7 cellular contexts compared by ENCODE assay signal in genomic region chr19:52335768-52336116, GRCh38. TPM values are rescaled to one million over a fixed set of nuclear protein-coding genes. Genes with fewer than 3 reads are reported as not detected.
A peak's percentile ranks its signal among the peaks of the same experiment; 100 is the strongest.
DNase-seq lines count a peak whose midpoint lies in the region; ATAC-seq, FAIRE-seq and TF ChIP-seq lines count a peak whose summit lies in the region.

No MANE protein-coding gene starts in this region.

- peaks cover 11% of the 10 kb centered on the region for H3K4me1 Mint-ChIP-seq in activated naive CD8-positive, alpha-beta T cell treated with anti-CD3 and anti-CD28 coated beads, Interleukin-2, amount 10 ng/mL, durations not matched to agents 7 days and 5 days

- POLR2A ChIA-PET in activated naive CD8-positive, alpha-beta T cell treated with anti-CD3 and anti-CD28 coated beads, Interleukin-2, amount 10 ng/mL, durations not matched to agents 7 days and 5 days (lab: Charles Lee), result interaction anchor here (1.0 to 2.2 kb wide), 3 partner anchors 29 to 823 kb away, joined by 3 to 15 read pairs (median 3); partner anchors contain the start of genes ZNF347 and ZNF880

- H3K36me3 Mint-ChIP-seq in activated naive CD8-positive, alpha-beta T cell treated with anti-CD3 and anti-CD28 coated beads, Interleukin-2, amount 10 ng/mL, durations not matched to agents 7 days and 5 days, result peaks cover 28% of the 10 kb centered on the region

- ATAC-seq in HG02970 (IDR thresholded peaks at IDR 0.05; ENCODE audit: low FRiP score, unreplicated experiment), result peak; percentile 25
- ATAC-seq in activated naive CD8-positive, alpha-beta T cell treated with anti-CD3 and anti-CD28 coated beads, Interleukin-2, amount 10 ng/mL, durations not matched to agents 7 days and 5 days (ENCODE audit: low read depth), result peak; percentile 55
- no peak for ATAC-seq in GM19467 (IDR thresholded peaks at IDR 0.05; ENCODE audit: unreplicated experiment)
- ATAC-seq in left lobe of liver, result no peak

- peak overlapping the region; percentile 91 for H3K4me3 Mint-ChIP-seq in activated naive CD8-positive, alpha-beta T cell treated with anti-CD3 and anti-CD28 coated beads, Interleukin-2, amount 10 ng/mL, durations not matched to agents 7 days and 5 days

- H3K27ac Mint-ChIP-seq in activated naive CD8-positive, alpha-beta T cell treated with anti-CD3 and anti-CD28 coated beads, Interleukin-2, amount 10 ng/mL, durations not matched to agents 7 days and 5 days, result peak overlapping the region; percentile 95

- H3K4me1 ChIP-seq in kidney (ENCODE audit: control insufficient read depth in 1 of 2, insufficient read depth in 1 of 2, low read depth in 1 of 2, low read length in 2 of 2), result peaks cover 0 to 2% of the 10 kb centered on the region in 2 donors

- H3K9ac ChIP-seq in kidney (ENCODE audit: low read length in 2 of 2), result peak overlapping the region in 1 of 2 donors; percentile 51

- H3K27me3 Mint-ChIP-seq in activated naive CD8-positive, alpha-beta T cell treated with anti-CD3 and anti-CD28 coated beads, Interleukin-2, amount 10 ng/mL, durations not matched to agents 7 days and 5 days, result no peaks in the 10 kb centered on the region

- H3K36me3 ChIP-seq in kidney (ENCODE audit: control insufficient read depth in 1 of 2, insufficient read depth in 2 of 2, low read length in 2 of 2), result peaks cover 0 to 4% of the 10 kb centered on the region in 2 donors

- TF ChIP-seq CTCF in kidney (IDR thresholded peaks at IDR 0.05; ENCODE audit: borderline replicate concordance, extremely low read depth, insufficient read depth), result peak; percentile 3

- peak overlapping the region; percentile 86 to 89 for H3K4me3 ChIP-seq in kidney (ENCODE audit: low read length in 2 of 2)

- DNase-seq in activated naive CD8-positive, alpha-beta T cell treated with anti-CD3 and anti-CD28 coated beads, Interleukin-2, amount 10 ng/mL, durations not matched to agents 7 days and 5 days, result no peak
- DNase-seq in kidney, result no peak
- no peak for DNase-seq in substantia nigra (lab: John Stamatoyannopoulos, UW)
- DNase-seq in NCI-H1048 (lab: John Stamatoyannopoulos, UW), result no peak
- no peak for DNase-seq in left lobe of liver (ENCODE audit: low spot score)

- peaks cover 21% of the 10 kb centered on the region for H3K9me3 Mint-ChIP-seq in activated naive CD8-positive, alpha-beta T cell treated with anti-CD3 and anti-CD28 coated beads, Interleukin-2, amount 10 ng/mL, durations not matched to agents 7 days and 5 days

- intact Hi-C loops in kidney (cut with DNase I), result no loop called here

- peaks cover 16 to 28% of the 10 kb centered on the region in 2 donors for H3K9me3 ChIP-seq in kidney (ENCODE audit: control insufficient read depth in 1 of 2, low read length in 2 of 2)

- no peak overlapping the region for H3K27ac ChIP-seq in kidney (ENCODE audit: low read depth in 2 of 2, low read length in 2 of 2)
- peak overlapping the region; percentile 75 for H3K27ac ChIP-seq in substantia nigra (ENCODE audit: low read depth, low read length, poor library complexity, severe bottlenecking)

- no peak for FAIRE-seq in kidney (lab: Jason Lieb, UNC)

RNA-seq across cellular contexts. Expression of gene ZNF610, which starts 0.3 kb away (rescaled TPM):
- 1 to 10 TPM; 3.3 to 3.9 TPM for total RNA-seq in activated naive CD8-positive, alpha-beta T cell treated with anti-CD3 and anti-CD28 coated beads, Interleukin-2, amount 10 ng/mL, durations not matched to agents 7 days and 5 days
- 4.9 TPM for total RNA-seq in kidney
- polyA plus RNA-seq in kidney (ENCODE audit: insufficient read depth, low read depth, low replicate concordance), result 4.2 TPM
- total RNA-seq in left lobe of liver, result not detected

RNA-seq across cellular contexts. Expression of gene ZNF880, which starts 34.0 kb away (rescaled TPM):
- 10 to 100 TPM; 30.1 to 31.1 TPM for total RNA-seq in activated naive CD8-positive, alpha-beta T cell treated with anti-CD3 and anti-CD28 coated beads, Interleukin-2, amount 10 ng/mL, durations not matched to agents 7 days and 5 days
- total RNA-seq in kidney (27.2 TPM), left lobe of liver (0.70 TPM)
- 10.9 TPM for polyA plus RNA-seq in kidney (ENCODE audit: insufficient read depth, low read depth, low replicate concordance)

RNA-seq across cellular contexts. Expression of gene ZNF480, which starts 38.8 kb away (rescaled TPM):
- total RNA-seq in activated naive CD8-positive, alpha-beta T cell treated with anti-CD3 and anti-CD28 coated beads, Interleukin-2, amount 10 ng/mL, durations not matched to agents 7 days and 5 days, result 10 to 100 TPM; 19.5 to 21.5 TPM
- 13.2 TPM for total RNA-seq in kidney
- polyA plus RNA-seq in kidney (ENCODE audit: insufficient read depth, low read depth, low replicate concordance), result 10.4 TPM
- total RNA-seq in left lobe of liver, result 4.6 TPM

Comparison
In these comparisons a context has a peak if more than half of its experiments do, and no peak if none do; other contexts are left out.
1. ATAC-seq: peak in HG02970 (single experiment) and activated naive CD8-positive, alpha-beta T cell treated with anti-CD3 and anti-CD28 coated beads, Interleukin-2, amount 10 ng/mL, durations not matched to agents 7 days and 5 days (single experiment); none in GM19467 (single experiment) and left lobe of liver (single experiment).
2. RNA of gene ZNF880, which starts 34.0 kb away (total RNA-seq): 30.1 to 31.1 TPM in activated naive CD8-positive, alpha-beta T cell treated with anti-CD3 and anti-CD28 coated beads, Interleukin-2, amount 10 ng/mL, durations not matched to agents 7 days and 5 days and 27.2 TPM in kidney (single experiment); 0.70 TPM in left lobe of liver (single experiment); every median in the first group is over 10 times any median in the second.